17 cellular contexts compared by ENCODE assay signal in genomic region chr1:112318263-112318662, GRCh38.
A peak's percentile ranks its signal among the peaks of the same experiment; 100 is the strongest.
DNase-seq lines count a peak whose midpoint lies in the region; ATAC-seq and TF ChIP-seq lines count a peak whose summit lies in the region.
"Had no signal": no experiment of that assay in that cellular context is flagged by ENCODE, and none has a peak within 500 bp of the region (broad histone marks: within the 10 kb centered on the region; RNA-seq: fewer than 3 reads in every experiment).

No MANE protein-coding gene starts in this region.

- H3K27ac ChIP-seq in mammary epithelial cell (ENCODE audit: insufficient read depth, low read depth, low read length): peak overlapping the region; percentile 61
- H3K27ac ChIP-seq in muscle layer of colon (ENCODE audit: low read depth, low read length): peak overlapping the region; percentile 64
- peak overlapping the region; percentile 66 for H3K27ac ChIP-seq in stomach smooth muscle (ENCODE audit: low read length)
- H3K27ac ChIP-seq in naive thymus-derived CD4-positive, alpha-beta T cell (ENCODE audit: low read depth, low read length): no peak overlapping the region
- H3K27ac ChIP-seq: BLaER1 had no signal

- H3K4me3 ChIP-seq in Loucy (ENCODE audit: low read length, poor library complexity, severe bottlenecking): no peak overlapping the region
- no peak overlapping the region for H3K4me3 ChIP-seq in mammary epithelial cell (replicated peaks in 1 of 3; ENCODE audit: insufficient read depth in 1 of 3, low read depth in 2 of 3, low read length in 3 of 3)
- no peak overlapping the region for H3K4me3 ChIP-seq in muscle layer of colon (ENCODE audit: low read depth in 1 of 2, low read length in 2 of 2)
- no peak overlapping the region for H3K4me3 ChIP-seq in stomach smooth muscle (ENCODE audit: low read length in 2 of 2)
- no peak overlapping the region for H3K4me3 ChIP-seq in naive thymus-derived CD4-positive, alpha-beta T cell (ENCODE audit: low read length)
- H3K4me3 ChIP-seq: BLaER1, GM23338 had no signal

- H3K9me2 ChIP-seq in Loucy (replicated peaks; ENCODE audit: low read depth, low read length): no peaks in the 10 kb centered on the region

- no peak for ATAC-seq in natural killer cell
- ATAC-seq in naive thymus-derived CD4-positive, alpha-beta T cell: no peak
- ATAC-seq: GM23338, HCT116 had no signal

- DNase-seq in mammary epithelial cell (no peak), natural killer cell (no peak), midbrain (lab: John Stamatoyannopoulos, UW) (no peak), NCI-H446 (lab: John Stamatoyannopoulos, UW) (no peak)
- DNase-seq in naive thymus-derived CD4-positive, alpha-beta T cell: no peak
- DNase-seq: CD8-positive, alpha-beta memory T cell; DMS79; NCI-H1092; NCI-H146; NCI-H2081 treated with DMSO at 0.1 percent for 48 hours; NCI-H524 had no signal

- H4K20me1 ChIP-seq in Loucy (ENCODE audit: insufficient read depth, low read length, poor library complexity, severe bottlenecking): no peaks in the 10 kb centered on the region
- H4K20me1 ChIP-seq in mammary epithelial cell (ENCODE audit: insufficient read depth, low read length): no peaks in the 10 kb centered on the region
- H4K20me1 ChIP-seq: BLaER1 had no signal

- no peaks in the 10 kb centered on the region for H3F3A ChIP-seq in Loucy (ENCODE audit: low read depth)

- in situ Hi-C loops in mammary epithelial cell (cut with MboI; ENCODE audit: low sequenced_read_pairs in 2 of 2): no loop called here

- H3K27me3 Mint-ChIP-seq in natural killer cell (ENCODE audit: low read depth in 2 of 2): peaks cover 19% of the 10 kb centered on the region in 2 donors
- peaks cover 5 to 26% (median 16%) of the 10 kb centered on the region in 5 donors for H3K27me3 Mint-ChIP-seq in naive thymus-derived CD4-positive, alpha-beta T cell

- H3K36me3 Mint-ChIP-seq in natural killer cell: no peaks in the 10 kb centered on the region
- H3K36me3 Mint-ChIP-seq in naive thymus-derived CD4-positive, alpha-beta T cell: no peaks in the 10 kb centered on the region
- H3K36me3 Mint-ChIP-seq: CD8-positive, alpha-beta memory T cell had no signal

- H3K4me1 Mint-ChIP-seq in natural killer cell: no peaks in the 10 kb centered on the region
- H3K4me1 Mint-ChIP-seq in naive thymus-derived CD4-positive, alpha-beta T cell: peaks cover 0 to 3% (median 0%) of the 10 kb centered on the region in 7 donors

- peak overlapping the region; percentile 52 for H3K4me2 ChIP-seq in Loucy (ENCODE audit: low read depth, low read length, poor library complexity, severe bottlenecking)
- no peak overlapping the region for H3K4me2 ChIP-seq in mammary epithelial cell (ENCODE audit: insufficient read depth, low read depth, low read length)
- H3K4me2 ChIP-seq: BLaER1, GM23338 had no signal

- no peaks in the 10 kb centered on the region for H3K9me3 Mint-ChIP-seq in natural killer cell
- H3K9me3 Mint-ChIP-seq in naive thymus-derived CD4-positive, alpha-beta T cell: no peaks in the 10 kb centered on the region
- H3K9me3 Mint-ChIP-seq: CD8-positive, alpha-beta memory T cell; GM23338 had no signal

- TF ChIP-seq CTCF in Loucy (conservative IDR thresholded peaks at IDR 0.05; ENCODE audit: low read length) (no peak), mammary epithelial cell (conservative IDR thresholded peaks at IDR 0.05 in 1 of 2, IDR thresholded peaks at IDR 0.05 in 1 of 2; ENCODE audit: extremely low read depth in 1 of 2, insufficient read depth in 1 of 2, low read depth in 1 of 2, low read length in 2 of 2) (no peak), natural killer cell (IDR thresholded peaks at IDR 0.05) (no peak)

- H3K27me3 ChIP-seq in Loucy (ENCODE audit: insufficient read depth, low read length, poor library complexity, severe bottlenecking): no peaks in the 10 kb centered on the region
- H3K27me3 ChIP-seq in mammary epithelial cell (ENCODE audit: insufficient read depth, low read length): no peaks in the 10 kb centered on the region
- H3K27me3 ChIP-seq in muscle layer of colon (ENCODE audit: control insufficient read depth in 1 of 2, insufficient read depth in 2 of 2, low read length in 2 of 2): no peaks in the 10 kb centered on the region
- no peaks in the 10 kb centered on the region for H3K27me3 ChIP-seq in stomach smooth muscle (ENCODE audit: control insufficient read depth in 1 of 2, insufficient read depth in 2 of 2, low read length in 2 of 2)
- no peaks in the 10 kb centered on the region for H3K27me3 ChIP-seq in naive thymus-derived CD4-positive, alpha-beta T cell (ENCODE audit: control insufficient read depth in 2 of 2, insufficient read depth in 2 of 2, low read length in 2 of 2)
- H3K27me3 ChIP-seq: BLaER1 had no signal

- POLR2A ChIA-PET in naive thymus-derived CD4-positive, alpha-beta T cell (lab: Charles Lee): no interaction called here

- H3K9me3 ChIP-seq in Loucy (ENCODE audit: insufficient read depth, low read depth, low read length): no peaks in the 10 kb centered on the region
- H3K9me3 ChIP-seq in mammary epithelial cell (replicated peaks; ENCODE audit: insufficient read depth, low read length): no peaks in the 10 kb centered on the region
- H3K9me3 ChIP-seq in muscle layer of colon (ENCODE audit: low read length): no peaks in the 10 kb centered on the region
- no peaks in the 10 kb centered on the region for H3K9me3 ChIP-seq in stomach smooth muscle (ENCODE audit: control insufficient read depth in 2 of 2, low read length in 2 of 2)
- no peaks in the 10 kb centered on the region for H3K9me3 ChIP-seq in naive thymus-derived CD4-positive, alpha-beta T cell (ENCODE audit: control insufficient read depth in 2 of 3, low read length in 3 of 3)
- H3K9me3 ChIP-seq: BLaER1 had no signal

- dilution Hi-C loops in mammary epithelial cell (cut with HindIII; ENCODE audit: low sequenced_read_pairs): no loop called here

- H2AFZ ChIP-seq in Loucy (ENCODE audit: low read length): no peak overlapping the region
- no peak overlapping the region for H2AFZ ChIP-seq in mammary epithelial cell (ENCODE audit: low read depth, low read length)

- no peak overlapping the region for H3K4me3 Mint-ChIP-seq in natural killer cell
- no peak overlapping the region for H3K4me3 Mint-ChIP-seq in naive thymus-derived CD4-positive, alpha-beta T cell
- H3K4me3 Mint-ChIP-seq: CD8-positive, alpha-beta memory T cell; GM23338 had no signal

- H3K9ac ChIP-seq in Loucy (ENCODE audit: low read depth, low read length, poor library complexity, severe bottlenecking): no peak overlapping the region
- no peak overlapping the region for H3K9ac ChIP-seq in mammary epithelial cell (ENCODE audit: insufficient read depth, low read length)
- H3K9ac ChIP-seq in muscle layer of colon (ENCODE audit: low read length): no peak overlapping the region
- H3K9ac ChIP-seq in stomach smooth muscle (ENCODE audit: low read length in 2 of 2): no peak overlapping the region
- H3K9ac ChIP-seq: BLaER1 had no signal

- CTCF ChIA-PET in mammary epithelial cell (lab: Charles Lee; ENCODE audit: low non-redundant PET): no interaction called here
- CTCF ChIA-PET in naive thymus-derived CD4-positive, alpha-beta T cell (lab: Charles Lee): no interaction called here

- H3K79me2 ChIP-seq in Loucy (ENCODE audit: insufficient read depth, low read length) (no peaks in the 10 kb centered on the region), mammary epithelial cell (ENCODE audit: insufficient read depth, low read length) (peaks cover 5% of the 10 kb centered on the region)

- H3K4me1 ChIP-seq in Loucy (ENCODE audit: insufficient read depth, low read length, poor library complexity, severe bottlenecking): peaks cover 4% of the 10 kb centered on the region
- peaks cover 21% of the 10 kb centered on the region for H3K4me1 ChIP-seq in mammary epithelial cell (ENCODE audit: insufficient read depth, low read length)
- H3K4me1 ChIP-seq in muscle layer of colon (ENCODE audit: insufficient read depth, low read length): peaks cover 16% of the 10 kb centered on the region
- H3K4me1 ChIP-seq in stomach smooth muscle (ENCODE audit: control insufficient read depth, insufficient read depth, low read length): peaks cover 16% of the 10 kb centered on the region
- H3K4me1 ChIP-seq in naive thymus-derived CD4-positive, alpha-beta T cell (ENCODE audit: control insufficient read depth in 2 of 2, insufficient read depth in 2 of 2, low read length in 2 of 2): no peaks in the 10 kb centered on the region
- H3K4me1 ChIP-seq: BLaER1 had no signal

- H3K27ac Mint-ChIP-seq in natural killer cell: no peak overlapping the region
- H3K27ac Mint-ChIP-seq in naive thymus-derived CD4-positive, alpha-beta T cell: no peak overlapping the region

- H3K36me3 ChIP-seq in Loucy (ENCODE audit: insufficient read depth, low read length): no peaks in the 10 kb centered on the region
- no peaks in the 10 kb centered on the region for H3K36me3 ChIP-seq in mammary epithelial cell (ENCODE audit: insufficient read depth, low read length)
- no peaks in the 10 kb centered on the region for H3K36me3 ChIP-seq in muscle layer of colon (ENCODE audit: insufficient read depth, low read length)
- no peaks in the 10 kb centered on the region for H3K36me3 ChIP-seq in stomach smooth muscle (ENCODE audit: control insufficient read depth in 2 of 2, insufficient read depth in 2 of 2, low read length in 2 of 2)
- no peaks in the 10 kb centered on the region for H3K36me3 ChIP-seq in naive thymus-derived CD4-positive, alpha-beta T cell (ENCODE audit: control insufficient read depth in 2 of 3, insufficient read depth in 3 of 3, low read length in 3 of 3)
- H3K36me3 ChIP-seq: BLaER1 had no signal

- no TSS peak for BruUV-seq in mammary epithelial cell (replicated peaks; lab: Mats Ljungman, UMichigan)

- intact Hi-C loops in mammary epithelial cell (cut with micrococcal nuclease) (no loop called here), natural killer cell (cut with micrococcal nuclease) (no loop called here)
- intact Hi-C loops in naive thymus-derived CD4-positive, alpha-beta T cell (cut with micrococcal nuclease): no loop called here

- WGBS in mammary epithelial cell (ENCODE audit: low coverage, missing lambda C conversion rate): 100% methylated on average over 2 of the region's 2 CpGs
